15 cellular contexts compared by ENCODE assay signal in genomic region chr16:23629516-23629915, GRCh38. TPM values are rescaled to one million over a fixed set of nuclear protein-coding genes. Genes with fewer than 3 reads are reported as not detected.
A peak's percentile ranks its signal among the peaks of the same experiment; 100 is the strongest.
DNase-seq lines count a peak whose midpoint lies in the region; ATAC-seq, FAIRE-seq and TF ChIP-seq lines count a peak whose summit lies in the region.
"Had no signal": no experiment of that assay in that cellular context is flagged by ENCODE, and none has a peak within 500 bp of the region (broad histone marks: within the 10 kb centered on the region; RNA-seq: fewer than 3 reads in every experiment).

No MANE protein-coding gene starts in this region.

- H4K20me1 ChIP-seq in IMR-90 (ENCODE audit: insufficient read depth, low read length) = no peaks in the 10 kb centered on the region

- ATAC-seq in IMR-90 (ENCODE audit: low read depth) (no peak), GM18502 (IDR thresholded peaks at IDR 0.05; ENCODE audit: poor library complexity, unreplicated experiment) (no peak)
- no peak for ATAC-seq in stimulated activated effector memory CD8-positive, alpha-beta T cell treated with anti-CD3 and anti-CD28 coated beads, Interleukin-12 subunit alpha, Interleukin-12 subunit beta, amount 100 ng/mL, for 72 hours
- ATAC-seq: A549 had no signal

- CTCF ChIA-PET in IMR-90 (lab: Yijun Ruan, JAX) = no interaction called here

- no peak overlapping the region for H3K14ac ChIP-seq in IMR-90 (replicated peaks; ENCODE audit: low read depth, low read length)

- no peak overlapping the region for H3K27ac ChIP-seq in IMR-90 (ENCODE audit: insufficient read depth, low read length)
- H3K27ac ChIP-seq: A549 had no signal

- H3K4ac ChIP-seq in IMR-90 (ENCODE audit: low read depth, low read length) = no peak overlapping the region

- H3K56ac ChIP-seq in IMR-90 (ENCODE audit: extremely low read depth, insufficient read depth, low read length) = no peak overlapping the region

- H3K9me3 ChIP-seq in IMR-90 (ENCODE audit: control insufficient read depth, insufficient read depth, low read length) = no peaks in the 10 kb centered on the region
- H3K9me3 ChIP-seq: A549 had no signal

- H2BK5ac ChIP-seq in IMR-90 (ENCODE audit: low read depth, low read length, poor library complexity, severe bottlenecking) = no peak overlapping the region

- DNase-seq in IMR-90 (no peak), bronchial epithelial cell (ENCODE audit: low read depth) (peak; percentile 82), islet precursor cell (peak; percentile 63), LoVo (ENCODE audit: low spot score) (no peak), medulla oblongata (ENCODE audit: extremely low spot score) (no peak)
- DNase-seq in stimulated activated effector memory CD8-positive, alpha-beta T cell treated with anti-CD3 and anti-CD28 coated beads, Interleukin-12 subunit alpha, Interleukin-12 subunit beta, amount 100 ng/mL, for 72 hours (ENCODE audit: low spot score in 2 of 2) = no peak
- DNase-seq: NCI-H1092 treated with DMSO at 0.1 percent for 48 hours, NCI-H1436 treated with DMSO at 0.1 percent for 48 hours, NCI-H1930, NCI-H510A treated with DMSO at 0.1 percent for 48 hours, NCI-H748 treated with DMSO at 0.1 percent for 48 hours had no signal

- POLR2A ChIA-PET in IMR-90 (lab: Charles Lee; ENCODE audit: unreplicated experiment) = interaction anchor here (0.6 kb wide), 1 partner anchor 12 kb away, joined by 7 read pairs; no protein-coding TSS in a partner anchor

- H4K8ac ChIP-seq in IMR-90 (ENCODE audit: low read depth in 2 of 2, low read length in 2 of 2) = no peak overlapping the region

- H3K9me1 ChIP-seq in IMR-90 (ENCODE audit: insufficient read depth, low read length) = no peaks in the 10 kb centered on the region

- H3K18ac ChIP-seq in IMR-90 (ENCODE audit: low read depth, low read length) = no peak overlapping the region

- H2AK5ac ChIP-seq in IMR-90 (ENCODE audit: low read depth, low read length) = no peak overlapping the region

- no peaks in the 10 kb centered on the region for H3K9me3 Mint-ChIP-seq in stimulated activated effector memory CD8-positive, alpha-beta T cell treated with anti-CD3 and anti-CD28 coated beads, Interleukin-12 subunit alpha, Interleukin-12 subunit beta, amount 100 ng/mL, for 72 hours

- no peaks in the 10 kb centered on the region for H3K27me3 ChIP-seq in IMR-90 (ENCODE audit: control insufficient read depth, insufficient read depth, low read length)
- no peaks in the 10 kb centered on the region for H3K27me3 ChIP-seq in bronchial epithelial cell (ENCODE audit: control insufficient read depth, insufficient read depth, low read length)

- H3K36me3 Mint-ChIP-seq in stimulated activated effector memory CD8-positive, alpha-beta T cell treated with anti-CD3 and anti-CD28 coated beads, Interleukin-12 subunit alpha, Interleukin-12 subunit beta, amount 100 ng/mL, for 72 hours = peaks cover 90% of the 10 kb centered on the region

- H2AFZ ChIP-seq in IMR-90 (replicated peaks; ENCODE audit: low read length, poor library complexity) = no peak overlapping the region

- peaks cover 6% of the 10 kb centered on the region for H3K4me1 Mint-ChIP-seq in stimulated activated effector memory CD8-positive, alpha-beta T cell treated with anti-CD3 and anti-CD28 coated beads, Interleukin-12 subunit alpha, Interleukin-12 subunit beta, amount 100 ng/mL, for 72 hours

- no peak for TF ChIP-seq POLR2A in IMR-90 (IDR thresholded peaks at IDR 0.05; ENCODE audit: low read depth, low read length)

- H2BK20ac ChIP-seq in IMR-90 (ENCODE audit: low read depth, low read length) = no peak overlapping the region

- dilution Hi-C loops in IMR-90 (cut with HindIII; ENCODE audit: low sequenced_read_pairs, unreplicated experiment) = no loop called here

- no peak overlapping the region for H2AK9ac ChIP-seq in IMR-90 (replicated peaks; ENCODE audit: low read depth, low read length, poor library complexity)

- no peak overlapping the region for H3K4me2 ChIP-seq in IMR-90 (ENCODE audit: low read depth, low read length)
- H3K4me2 ChIP-seq: A549 had no signal

- intact Hi-C loops in IMR-90 (cut with micrococcal nuclease) = no loop called here

- no peak overlapping the region for H4K5ac ChIP-seq in IMR-90 (ENCODE audit: low read depth, low read length)

- TF ChIP-seq CTCF in IMR-90 (conservative IDR thresholded peaks at IDR 0.05; ENCODE audit: low read depth, low read length) (no peak), bronchial epithelial cell (IDR thresholded peaks at IDR 0.05; ENCODE audit: insufficient read depth, low read length, severe bottlenecking) (no peak)

- no peak overlapping the region for H4K91ac ChIP-seq in IMR-90 (ENCODE audit: insufficient read depth, low read depth, low read length)

- H3K79me1 ChIP-seq in IMR-90 (ENCODE audit: low read depth in 1 of 2, low read length in 2 of 2) = peaks cover 3 to 8% of the 10 kb centered on the region in 2 experiments; a peak in 2 of 4 replicates

- H3K36me3 ChIP-seq in IMR-90 (ENCODE audit: control insufficient read depth, insufficient read depth, low read length) = peaks cover 28% of the 10 kb centered on the region
- H3K36me3 ChIP-seq in bronchial epithelial cell (ENCODE audit: control insufficient read depth, insufficient read depth, low read length) = peaks cover 7% of the 10 kb centered on the region

- BruUV-seq in IMR-90 (replicated peaks; lab: Mats Ljungman, UMichigan) = TSS peak; percentile 86

- H2BK120ac ChIP-seq in IMR-90 (ENCODE audit: low read depth, low read length) = no peak overlapping the region

- no peak overlapping the region for H2BK15ac ChIP-seq in IMR-90 (ENCODE audit: low read depth, low read length)

- 80% methylated on average over 2 of the region's 8 CpGs; no CpG with 5 or more reads in 1 of the 2 experiments for WGBS in IMR-90 (ENCODE audit: extremely low coverage in 2 of 2, insufficient read length in 1 of 2), 2 experiments

- H3K4me3 Mint-ChIP-seq in stimulated activated effector memory CD8-positive, alpha-beta T cell treated with anti-CD3 and anti-CD28 coated beads, Interleukin-12 subunit alpha, Interleukin-12 subunit beta, amount 100 ng/mL, for 72 hours = no peak overlapping the region
- H3K4me3 Mint-ChIP-seq: B cell had no signal

- H3K4me1 ChIP-seq in IMR-90 (ENCODE audit: control insufficient read depth, insufficient read depth, low read length) = no peaks in the 10 kb centered on the region
- H3K4me1 ChIP-seq: A549 had no signal

- TF ChIP-seq RAD21 in IMR-90 (IDR thresholded peaks at IDR 0.05; ENCODE audit: low read length) = no peak

- peak overlapping the region; percentile 56 for H3K27ac Mint-ChIP-seq in stimulated activated effector memory CD8-positive, alpha-beta T cell treated with anti-CD3 and anti-CD28 coated beads, Interleukin-12 subunit alpha, Interleukin-12 subunit beta, amount 100 ng/mL, for 72 hours
- H3K27ac Mint-ChIP-seq: B cell had no signal

- H3K23ac ChIP-seq in IMR-90 (ENCODE audit: low read depth, low read length) = no peak overlapping the region

- in situ Hi-C loops in IMR-90 (cut with MboI; ENCODE audit: low sequenced_read_pairs) = no loop called here

- H3K9ac ChIP-seq in IMR-90 (ENCODE audit: low read depth, low read length) = no peak overlapping the region

- H3K4me3 ChIP-seq in IMR-90 (ENCODE audit: insufficient read depth, low read depth, low read length) = no peak overlapping the region
- H3K4me3 ChIP-seq in bronchial epithelial cell (ENCODE audit: low read depth, low read length) = no peak overlapping the region
- H3K4me3 ChIP-seq: A549 had no signal

- no peak for FAIRE-seq in bronchial epithelial cell (lab: Jason Lieb, UNC)
- FAIRE-seq: A549, H54 had no signal

TF ChIP-seq in IMR-90, 13 proteins besides CTCF, POLR2A, EP300 and RAD21 (continues in another document):
- TF ChIP-seq ELK1 (IDR thresholded peaks at IDR 0.05; ENCODE audit: borderline replicate concordance, low read depth, low read length) (no peak), MXI1 (IDR thresholded peaks at IDR 0.05; ENCODE audit: borderline replicate concordance, low read depth, low read length) (no peak), CEBPB (IDR thresholded peaks at IDR 0.05; ENCODE audit: low read depth, low read length) (no peak), MAZ (IDR thresholded peaks at IDR 0.05; ENCODE audit: borderline replicate concordance, low read depth, low read length) (no peak), NFE2L2 (IDR thresholded peaks at IDR 0.05; ENCODE audit: low read depth, low read length) (no peak)

RNA-seq across cellular contexts. Expression of gene PALB2, which starts 11.6 kb away (rescaled TPM):
- 8.6 and 11.7 TPM in 2 replicates for total RNA-seq in IMR-90 (2012; rRNA removed)
- polyA plus RNA-seq in IMR-90 (2012; rRNA removed) = 3.1 and 4.1 TPM in 2 replicates
- 0.63 and 0.70 TPM in 2 replicates for polyA plus RNA-seq in IMR-90 (2012; cell fraction: cytosol; rRNA removed)
- polyA plus RNA-seq in IMR-90 (2012; cell fraction: nucleus; rRNA removed; ENCODE audit: low replicate concordance) = 1.1 and 5.1 TPM in 2 replicates
- total RNA-seq in bronchial epithelial cell = 9.7 TPM in 2 replicates

RNA-seq across cellular contexts. Expression of gene DCTN5, which starts 11.8 kb away (rescaled TPM):
- 111 and 121 TPM in 2 replicates for total RNA-seq in IMR-90 (2012; rRNA removed)
- polyA plus RNA-seq in IMR-90 (2012; rRNA removed) = 43.3 and 49.6 TPM in 2 replicates
- polyA plus RNA-seq in IMR-90 (2012; cell fraction: cytosol; rRNA removed) = 10.9 and 13.9 TPM in 2 replicates
- 14.4 and 61.6 TPM in 2 replicates for polyA plus RNA-seq in IMR-90 (2012; cell fraction: nucleus; rRNA removed; ENCODE audit: low replicate concordance)
- 47.0 and 51.6 TPM in 2 replicates for total RNA-seq in bronchial epithelial cell

RNA-seq across cellular contexts. Expression of gene NDUFAB1, which starts 33.4 kb away (rescaled TPM):
- total RNA-seq in IMR-90 (2012; rRNA removed) (114 and 117 TPM in 2 replicates), bronchial epithelial cell (102 and 123 TPM in 2 replicates)
- 146 and 185 TPM in 2 replicates for polyA plus RNA-seq in IMR-90 (2012; rRNA removed)
- 210 and 224 TPM in 2 replicates for polyA plus RNA-seq in IMR-90 (2012; cell fraction: cytosol; rRNA removed)
- polyA plus RNA-seq in IMR-90 (2012; cell fraction: nucleus; rRNA removed; ENCODE audit: low replicate concordance) = 44.0 and 64.7 TPM in 2 replicates

RNA-seq across cellular contexts. Expression of gene PLK1, which starts 49.2 kb away (rescaled TPM):
- 19.4 and 20.0 TPM in 2 replicates for total RNA-seq in IMR-90 (2012; rRNA removed)
- polyA plus RNA-seq in IMR-90 (2012; rRNA removed) = 59.0 and 67.8 TPM in 2 replicates
- 37.4 and 47.0 TPM in 2 replicates for polyA plus RNA-seq in IMR-90 (2012; cell fraction: cytosol; rRNA removed)
- polyA plus RNA-seq in IMR-90 (2012; cell fraction: nucleus; rRNA removed; ENCODE audit: low replicate concordance) = 45.1 and 98.3 TPM in 2 replicates
- 1.0 and 1.3 TPM in 2 replicates for total RNA-seq in bronchial epithelial cell

Comparison
In these comparisons a context has a peak if more than half of its experiments do, and no peak if none do; other contexts are left out.
1. DNase-seq: peak in bronchial epithelial cell (single experiment) and islet precursor cell (single experiment); none in IMR-90 (single experiment), stimulated activated effector memory CD8-positive, alpha-beta T cell treated with anti-CD3 and anti-CD28 coated beads, Interleukin-12 subunit alpha, Interleukin-12 subunit beta, amount 100 ng/mL, for 72 hours (0 of 2), LoVo (single experiment) and medulla oblongata (single experiment).